In the genomic region with DNA sequence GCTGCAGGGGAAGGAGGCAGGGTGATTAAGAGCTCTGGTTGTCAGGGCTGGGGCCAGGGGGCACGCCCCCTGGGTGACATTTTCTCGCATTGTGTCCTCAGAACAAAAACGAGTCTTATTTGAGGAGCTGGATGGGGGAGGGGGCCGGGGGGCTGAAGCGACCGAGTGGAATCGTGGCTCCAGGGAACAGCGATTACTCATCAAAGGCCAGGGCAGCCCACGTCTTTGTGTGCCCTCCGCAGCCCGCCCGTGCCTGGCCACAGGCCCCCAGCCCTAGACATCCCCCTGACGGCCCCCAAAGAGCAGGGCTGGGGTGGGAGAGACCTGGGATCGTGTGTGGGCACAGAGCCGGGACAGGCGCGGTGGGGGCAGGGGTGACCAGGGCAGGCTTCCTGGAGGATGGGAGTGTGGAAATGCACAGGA, we compare ENCODE assay signal across 19 cellular contexts. TPM values are rescaled to one million over a fixed set of nuclear protein-coding genes. Genes with fewer than 3 reads are reported as not detected.
DNase-seq lines count a peak whose midpoint lies in the region; ATAC-seq, FAIRE-seq and TF ChIP-seq lines count a peak whose summit lies in the region.
"Had no signal": no experiment of that assay in that cellular context is flagged by ENCODE, and none has a peak within 500 bp of the region (broad histone marks: within the 10 kb centered on the region; RNA-seq: fewer than 3 reads in every experiment).

No MANE protein-coding gene starts in this region.

- peak; percentile 14 for DNase-seq in activated CD4-positive, CD25-positive, alpha-beta regulatory T cell treated with anti-CD3 and anti-CD28 coated beads, Interleukin-2, amount 50 U/mL, for 72 hours
- DNase-seq in astrocyte (ENCODE audit: low read depth) (no peak), iPS-NIHi7 (ENCODE audit: extremely low spot score) (peak; percentile 56), sciatic nerve (ENCODE audit: low spot score) (no peak), activated T-cell treated with anti-CD3 and anti-CD28 coated beads for 4 hours (no peak), RCC 7860 (ENCODE audit: low spot score) (no peak)
- DNase-seq: activated naive CD4-positive, alpha-beta T cell treated with anti-CD3 and anti-CD28 coated beads, Interleukin-2, amount 50 U/mL, for 16 hours; brain microvascular endothelial cell; CD4-positive, alpha-beta memory T cell; dermis blood vessel endothelial cell; GM23248; NCI-H345; SIG-M5; upper lobe of right lung had no signal

- no peak for FAIRE-seq in astrocyte (lab: Jason Lieb, UNC)
- FAIRE-seq in RCC 7860 (lab: Jason Lieb, UNC), result no peak

- peaks cover 18% of the 10 kb centered on the region for H3K4me1 Mint-ChIP-seq in astrocyte (ENCODE audit: low read depth, unreplicated experiment)
- H3K4me1 Mint-ChIP-seq: CD4-positive, alpha-beta memory T cell had no signal

- no peak overlapping the region for H3K27ac ChIP-seq in astrocyte (ENCODE audit: low read depth, low read length)
- H3K27ac ChIP-seq: brain microvascular endothelial cell, GM23248, parathyroid adenoma, upper lobe of right lung had no signal

- no peaks in the 10 kb centered on the region for H3K9me3 ChIP-seq in astrocyte (ENCODE audit: insufficient read depth, low read depth, low read length)
- H3K9me3 ChIP-seq: upper lobe of right lung had no signal

- peaks cover 56% of the 10 kb centered on the region for H3K27me3 Mint-ChIP-seq in astrocyte (ENCODE audit: low read depth, unreplicated experiment)

- H4K20me1 ChIP-seq in astrocyte (ENCODE audit: insufficient read depth, low read length), result no peaks in the 10 kb centered on the region

- H3K4me2 ChIP-seq in astrocyte (ENCODE audit: low read length), result peak overlapping the region; percentile 76

- H3K4me1 ChIP-seq in astrocyte (ENCODE audit: insufficient read depth, low read length), result peaks cover 25% of the 10 kb centered on the region
- H3K4me1 ChIP-seq: parathyroid adenoma, upper lobe of right lung had no signal

- intact Hi-C loops in sciatic nerve (cut with DNase I), result loop anchor here (10.0 kb wide), 1 partner anchor 116 kb away; no protein-coding TSS in a partner anchor

- H3K36me3 Mint-ChIP-seq in astrocyte (ENCODE audit: low read depth, unreplicated experiment), result no peaks in the 10 kb centered on the region
- H3K36me3 Mint-ChIP-seq: CD4-positive, alpha-beta memory T cell; stimulated activated effector memory CD8-positive, alpha-beta T cell treated with anti-CD3 and anti-CD28 coated beads, Interleukin-12 subunit alpha, Interleukin-12 subunit beta, amount 100 ng/mL, for 72 hours had no signal

- no peak overlapping the region for H3K4me3 ChIP-seq in astrocyte (ENCODE audit: insufficient read depth, low read depth, low read length)
- H3K4me3 ChIP-seq: GM23248, upper lobe of right lung had no signal

- peak overlapping the region; percentile 18 for H3K9ac ChIP-seq in astrocyte (ENCODE audit: low read length)
- H3K9ac ChIP-seq: GM23248, parathyroid adenoma had no signal

- H3K27ac Mint-ChIP-seq in astrocyte (ENCODE audit: unreplicated experiment), result no peak overlapping the region
- H3K27ac Mint-ChIP-seq: CD4-positive, alpha-beta memory T cell; stimulated activated effector memory CD8-positive, alpha-beta T cell treated with anti-CD3 and anti-CD28 coated beads, Interleukin-12 subunit alpha, Interleukin-12 subunit beta, amount 100 ng/mL, for 72 hours; T-helper 2 cell treated with Interferon-gamma antibody and Interleukin-4, amounts not matched to agents 5 μg/mL and 100 μg/mL, for 36 hours had no signal

- H2AFZ ChIP-seq in astrocyte (ENCODE audit: low read depth, low read length), result peak overlapping the region; percentile 83
- H2AFZ ChIP-seq: GM23248, parathyroid adenoma had no signal

- no peaks in the 10 kb centered on the region for H3K36me3 ChIP-seq in astrocyte (ENCODE audit: insufficient read depth, low read length)
- H3K36me3 ChIP-seq: brain microvascular endothelial cell, upper lobe of right lung had no signal

- no peak overlapping the region for H3K4me3 Mint-ChIP-seq in astrocyte (ENCODE audit: unreplicated experiment)
- H3K4me3 Mint-ChIP-seq: CD4-positive, alpha-beta memory T cell; stimulated activated effector memory CD8-positive, alpha-beta T cell treated with anti-CD3 and anti-CD28 coated beads, Interleukin-12 subunit alpha, Interleukin-12 subunit beta, amount 100 ng/mL, for 72 hours; T-helper 2 cell treated with Interferon-gamma antibody and Interleukin-4, amounts not matched to agents 5 μg/mL and 100 μg/mL, for 36 hours had no signal

- peaks cover 23% of the 10 kb centered on the region for H3K27me3 ChIP-seq in astrocyte (ENCODE audit: insufficient read depth, low read length)

- TF ChIP-seq CTCF in astrocyte (IDR thresholded peaks at IDR 0.05; ENCODE audit: insufficient read depth, low read depth, low read length), result no peak

- peaks cover 8% of the 10 kb centered on the region for H3K9me3 Mint-ChIP-seq in astrocyte (ENCODE audit: unreplicated experiment)
- H3K9me3 Mint-ChIP-seq: CD4-positive, alpha-beta memory T cell; stimulated activated effector memory CD8-positive, alpha-beta T cell treated with anti-CD3 and anti-CD28 coated beads, Interleukin-12 subunit alpha, Interleukin-12 subunit beta, amount 100 ng/mL, for 72 hours; T-helper 2 cell treated with Interferon-gamma antibody and Interleukin-4, amounts not matched to agents 5 μg/mL and 100 μg/mL, for 36 hours had no signal

- no peak for ATAC-seq in activated CD4-positive, CD25-positive, alpha-beta regulatory T cell treated with anti-CD3 and anti-CD28 coated beads, Interleukin-2, amount 50 U/mL, for 24 hours
- ATAC-seq in sciatic nerve (peak; percentile 32), GM21723 (IDR thresholded peaks at IDR 0.05; ENCODE audit: unreplicated experiment) (no peak)
- ATAC-seq: stimulated activated effector memory CD8-positive, alpha-beta T cell treated with anti-CD3 and anti-CD28 coated beads, Interleukin-12 subunit alpha, Interleukin-12 subunit beta, amount 100 ng/mL, for 72 hours; upper lobe of right lung had no signal

- H3K79me2 ChIP-seq in astrocyte (ENCODE audit: insufficient read depth, low read length), result no peaks in the 10 kb centered on the region
- H3K79me2 ChIP-seq: parathyroid adenoma had no signal

RNA-seq across cellular contexts. Expression of gene PHB1, which starts 23.8 kb away (rescaled TPM):
- total RNA-seq in astrocyte, result 211 and 227 TPM in 2 replicates
- 93.5 TPM for total RNA-seq in sciatic nerve

RNA-seq across cellular contexts. Expression of gene NGFR, which starts 56.6 kb away (rescaled TPM):
- total RNA-seq in astrocyte (0.64 and 1.0 TPM in 2 replicates), sciatic nerve (291 TPM)
- total RNA-seq: dermis blood vessel endothelial cell had no signal

Comparison
In these comparisons a context has a peak if more than half of its experiments do, and no peak if none do; other contexts are left out.
1. DNase-seq: peak in activated CD4-positive, CD25-positive, alpha-beta regulatory T cell treated with anti-CD3 and anti-CD28 coated beads, Interleukin-2, amount 50 U/mL, for 72 hours (single experiment) and iPS-NIHi7 (single experiment); none in astrocyte (single experiment), sciatic nerve (single experiment), activated T-cell treated with anti-CD3 and anti-CD28 coated beads for 4 hours (single experiment) and RCC 7860 (single experiment).
2. RNA of gene NGFR, which starts 56.6 kb away (total RNA-seq): 291 TPM in sciatic nerve (single experiment); 0.64 to 1.0 TPM in astrocyte; every median in the first group is over 100 times any median in the second.